Comparison of ENCODE assay signal across 8 cellular contexts in the genomic region with DNA sequence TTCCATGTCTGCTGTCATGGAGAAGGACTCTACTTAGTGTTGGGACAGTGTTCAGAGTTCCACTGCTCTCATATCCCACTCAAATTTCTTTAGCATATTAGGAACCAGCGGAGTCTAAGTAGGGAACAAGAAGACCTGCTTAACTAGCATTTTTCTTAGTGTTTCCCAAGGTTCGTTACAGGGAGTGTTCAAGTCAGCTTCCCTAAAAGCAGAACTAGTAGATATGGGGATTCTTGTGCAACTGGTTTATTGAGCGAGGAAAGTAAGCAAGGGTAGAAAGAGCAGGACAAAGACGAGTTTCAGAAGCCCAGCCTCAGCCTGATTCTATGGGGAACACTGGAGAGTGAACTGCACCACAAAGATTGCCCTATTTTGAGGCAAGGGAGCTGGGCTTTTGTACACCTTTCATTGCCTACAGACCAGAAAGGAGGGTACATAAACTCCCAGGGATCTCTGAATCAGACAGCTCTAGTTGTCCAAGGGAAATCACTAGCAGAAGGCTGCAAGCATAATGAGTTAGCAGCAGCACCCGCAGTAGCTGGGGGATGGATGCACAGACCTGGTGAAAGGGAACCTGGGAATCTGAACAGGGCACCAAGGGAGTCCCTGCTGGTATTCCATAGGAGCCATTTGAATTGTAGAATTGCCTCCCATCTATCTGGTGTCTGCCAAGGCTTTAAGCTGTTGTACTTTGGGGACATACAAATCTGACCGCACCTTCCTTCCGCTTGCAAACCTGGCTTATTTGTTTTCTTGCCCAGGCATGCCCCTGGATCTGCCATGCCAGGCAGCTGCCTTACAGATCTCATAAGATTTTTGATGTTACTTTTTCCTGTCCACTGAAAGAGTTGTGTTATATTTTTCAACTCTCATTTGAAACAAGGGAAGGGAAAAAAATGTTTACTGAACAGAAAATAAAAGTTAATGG. TPM values are rescaled to one million over a fixed set of nuclear protein-coding genes. Genes with fewer than 3 reads are reported as not detected.
DNase-seq lines count a peak whose midpoint lies in the region; ATAC-seq, FAIRE-seq and TF ChIP-seq lines count a peak whose summit lies in the region.

No MANE protein-coding gene starts in this region.

- ATAC-seq in A549 (no peak), right cardiac atrium (peak in 1 of 2 donors; percentile 19)

- H3K27ac ChIP-seq in A549 (peak overlapping the region; percentile 28 to 37; a peak in 5 of 6 replicates), right cardiac atrium (ENCODE audit: low read length) (peak overlapping the region; percentile 41)

- no peak for TF ChIP-seq POLR2A in A549 (IDR thresholded peaks at IDR 0.05; ENCODE audit: low read length)

- H3K9me3 ChIP-seq in A549 (no peaks in the 10 kb centered on the region), right cardiac atrium (ENCODE audit: control insufficient read depth, low read length) (no peaks in the 10 kb centered on the region)

- peaks cover 7% of the 10 kb centered on the region; the same call in 2 of the 3 replicates for H3K4me1 ChIP-seq in A549
- no peaks in the 10 kb centered on the region for H3K4me1 ChIP-seq in right cardiac atrium (ENCODE audit: control insufficient read depth, insufficient read depth, low read length)

- WGBS in A549 (ENCODE audit: missing lambda C conversion rate) = 91% methylated on average over 7 of the region's 7 CpGs
- WGBS in right cardiac atrium = 87% methylated on average over 7 of the region's 7 CpGs

- TF ChIP-seq RAD21 in A549 (conservative IDR thresholded peaks at IDR 0.05 in 1 of 2, IDR thresholded peaks at IDR 0.05 in 1 of 2) = no peak

- no peak for TF ChIP-seq CTCF in A549 (IDR thresholded peaks at IDR 0.05)

- DNase-seq in A549 (ENCODE audit: low read depth in 1 of 2, low spot score in 1 of 2) (no peak), HT-29 (ENCODE audit: low spot score) (peak; percentile 20), SIG-M5 (lab: John Stamatoyannopoulos, UW) (peak; percentile 81), right cardiac atrium (no peak), NK-92 (lab: John Stamatoyannopoulos, UW; ENCODE audit: unreplicated experiment) (no peak), foreskin melanocyte (no peak), dermis blood vessel endothelial cell (no peak), NCI-H82 treated with DMSO at 0.1 percent for 48 hours (lab: John Stamatoyannopoulos, UW; ENCODE audit: unreplicated experiment) (no peak)

- intact Hi-C loops in right cardiac atrium (cut with DNase I) = no loop called here

- TF ChIP-seq EP300 in A549 (IDR thresholded peaks at IDR 0.05) = no peak

- no peak for FAIRE-seq in A549 (lab: Jason Lieb, UNC)

- H3K4me2 ChIP-seq in A549 = 0 out of 3 replicates have a peak overlapping the region, but pooled peaks have one; percentile 10

- H3K27me3 ChIP-seq in right cardiac atrium (ENCODE audit: control insufficient read depth, insufficient read depth) = no peaks in the 10 kb centered on the region

- POLR2A ChIA-PET in A549 (lab: Yijun Ruan, JAX) = no interaction called here

- CTCF ChIA-PET in A549 (lab: Yijun Ruan, JAX) = interaction anchor here (0.8 to 1.6 kb wide), 4 partner anchors 15 to 61 kb away, joined by 3 to 8 read pairs (median 5); partner anchors contain the start of gene CMTM7

- H3K4me3 ChIP-seq in A549 = no peak overlapping the region
- H3K4me3 ChIP-seq in right cardiac atrium (ENCODE audit: low read length) = no peak overlapping the region

TF ChIP-seq in A549, 52 proteins besides CTCF, POLR2A, EP300 and RAD21:
- no peak for TF ChIP-seq CHD2 (IDR thresholded peaks at IDR 0.05; ENCODE audit: low read length, partially characterized antibody)
- TF ChIP-seq USF2 (IDR thresholded peaks at IDR 0.05) = no peak
- TF ChIP-seq NR3C1 (IDR thresholded peaks at IDR 0.05) = no peak
- no peak for TF ChIP-seq NFE2L2 (conservative IDR thresholded peaks at IDR 0.05; ENCODE audit: low read length)
- TF ChIP-seq, protein P1, sequence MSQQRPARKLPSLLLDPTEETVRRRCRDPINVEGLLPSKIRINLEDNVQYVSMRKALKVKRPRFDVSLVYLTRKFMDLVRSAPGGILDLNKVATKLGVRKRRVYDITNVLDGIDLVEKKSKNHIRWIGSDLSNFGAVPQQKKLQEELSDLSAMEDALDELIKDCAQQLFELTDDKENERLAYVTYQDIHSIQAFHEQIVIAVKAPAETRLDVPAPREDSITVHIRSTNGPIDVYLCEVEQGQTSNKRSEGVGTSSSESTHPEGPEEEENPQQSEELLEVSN (IDR thresholded peaks at IDR 0.05; ENCODE audit: borderline replicate concordance, low read depth) = no peak
- TF ChIP-seq KDM1A (IDR thresholded peaks at IDR 0.05; ENCODE audit: low read depth) = no peak
- TF ChIP-seq POLR2AphosphoS2 (conservative IDR thresholded peaks at IDR 0.05; ENCODE audit: low read length) = no peak
- no peak for TF ChIP-seq SMC3 (IDR thresholded peaks at IDR 0.05)
- no peak for TF ChIP-seq SREBF2 (IDR thresholded peaks at IDR 0.05)
- no peak for TF ChIP-seq FOXS1 (CRISPR knock-in tag; IDR thresholded peaks at IDR 0.05)
- TF ChIP-seq, protein P2, sequence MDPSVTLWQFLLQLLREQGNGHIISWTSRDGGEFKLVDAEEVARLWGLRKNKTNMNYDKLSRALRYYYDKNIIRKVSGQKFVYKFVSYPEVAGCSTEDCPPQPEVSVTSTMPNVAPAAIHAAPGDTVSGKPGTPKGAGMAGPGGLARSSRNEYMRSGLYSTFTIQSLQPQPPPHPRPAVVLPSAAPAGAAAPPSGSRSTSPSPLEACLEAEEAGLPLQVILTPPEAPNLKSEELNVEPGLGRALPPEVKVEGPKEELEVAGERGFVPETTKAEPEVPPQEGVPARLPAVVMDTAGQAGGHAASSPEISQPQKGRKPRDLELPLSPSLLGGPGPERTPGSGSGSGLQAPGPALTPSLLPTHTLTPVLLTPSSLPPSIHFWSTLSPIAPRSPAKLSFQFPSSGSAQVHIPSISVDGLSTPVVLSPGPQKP (IDR thresholded peaks at IDR 0.05; ENCODE audit: low read depth, low read length) = no peak
- no peak for TF ChIP-seq RCOR1 (IDR thresholded peaks at IDR 0.05; ENCODE audit: low read depth, low read length)
- TF ChIP-seq FOSB (CRISPR knock-in tag; IDR thresholded peaks at IDR 0.05) = no peak
- TF ChIP-seq HES2 (IDR thresholded peaks at IDR 0.05) = no peak
- TF ChIP-seq REST (IDR thresholded peaks at IDR 0.05) = no peak
- TF ChIP-seq EHF (CRISPR knock-in tag; IDR thresholded peaks at IDR 0.05) = no peak
TF ChIP-seq in A549: peak in this region for 0.

RNA-seq across cellular contexts. Expression of gene CMTM7, which starts 15.1 kb away (rescaled TPM):
- polyA plus RNA-seq in A549 (2011; rRNA removed) (18.7 and 27.1 TPM in 2 replicates), A549 (2017; fragmentation: RNase III; extraction: RNeasy Plus Mini Kit Qiagen cat#74134 plus additional on column Dnase treatment) (12.9 to 15.3 TPM (median 14.2 TPM) in 3 replicates), right cardiac atrium (4.8 TPM)
- polyA plus RNA-seq in A549 (2012; cell fraction: cytosol; rRNA removed) = 35.7 and 42.0 TPM in 2 replicates
- 31.6 and 34.6 TPM in 2 replicates for polyA plus RNA-seq in A549 (2012; cell fraction: nucleus; rRNA removed)
- 17.8 and 23.1 TPM in 2 replicates for polyA minus RNA-seq in A549 (2011; rRNA and poly(A)+ RNA removed)
- 20.2 and 30.7 TPM in 2 replicates for total RNA-seq in HT-29 (2014; rRNA removed; shearing (Covaris generic))
- total RNA-seq in right cardiac atrium (1 to 10 TPM; 5.7 to 8.4 (median 6.7) TPM), dermis blood vessel endothelial cell (19.1 and 31.3 TPM in 2 replicates)

Comparison
In these comparisons a context has a peak if more than half of its experiments do, and no peak if none do; other contexts are left out.
1. DNase-seq: peak in HT-29 (single experiment) and SIG-M5 (single experiment); none in A549 (0 of 2), right cardiac atrium (0 of 3), NK-92 (single experiment), foreskin melanocyte (single experiment), dermis blood vessel endothelial cell (single experiment) and NCI-H82 treated with DMSO at 0.1 percent for 48 hours (single experiment).